In the genomic region with DNA sequence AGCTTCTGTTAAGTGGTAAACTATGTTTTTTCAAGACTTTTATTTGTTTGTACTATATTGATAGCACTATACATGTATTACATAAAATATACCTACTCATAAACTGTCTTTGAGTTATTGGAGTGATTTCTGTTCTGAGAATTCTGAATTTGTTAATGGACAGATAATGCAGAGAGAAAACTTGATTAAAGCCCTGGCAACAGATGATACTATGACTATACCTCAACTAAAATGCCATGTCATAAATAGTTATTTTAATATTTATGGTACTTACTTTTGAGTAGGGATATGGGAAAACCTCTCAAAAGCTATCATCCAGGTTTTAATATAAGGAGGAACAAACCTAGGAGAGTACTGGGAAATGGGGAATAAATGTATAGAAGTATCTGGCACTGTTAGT, we compare ENCODE assay signal across 26 cellular contexts.
"Had no signal": no experiment of that assay in that cellular context is flagged by ENCODE, and none has a peak within 500 bp of the region (broad histone marks: within the 10 kb centered on the region; RNA-seq: fewer than 3 reads in every experiment).

No MANE protein-coding gene starts in this region.

- H3K27ac ChIP-seq: ascending aorta, cardiac muscle cell, VCaP had no signal

- H3K27me3 ChIP-seq: ascending aorta, cardiac muscle cell had no signal

- H3K4me3 ChIP-seq: ascending aorta, cardiac muscle cell had no signal

- DNase-seq: activated B cell treated with CpG ODN at 0.5 μM for 24 hours; activated CD4-positive, alpha-beta memory T cell treated with anti-CD3 and anti-CD28 coated beads, Interleukin-2, amount 10 ng/mL, durations not matched to agents 7 days and 5 days; activated CD4-positive, alpha-beta T cell treated with anti-CD3 and anti-CD28 coated beads for 4 hours; activated CD4-positive, alpha-beta T cell treated with anti-CD3 and anti-CD28 coated beads, Interleukin-2, amount 10 ng/mL, durations not matched to agents 7 days and 5 days; activated CD4-positive, alpha-beta T cell treated with anti-CD3 and anti-CD28 coated beads, Interleukin-2, amount 50 U/mL, for 48 hours; activated CD4-positive, CD25-positive, alpha-beta regulatory T cell treated with anti-CD3 and anti-CD28 coated beads, Interleukin-2, amount 50 U/mL, for 72 hours; activated CD8-positive, alpha-beta memory T cell treated with anti-CD3 and anti-CD28 coated beads for 24 hours; activated CD8-positive, alpha-beta memory T cell treated with anti-CD3 and anti-CD28 coated beads, Interleukin-2, amount 10 ng/mL, durations not matched to agents 7 days and 5 days; activated CD8-positive, alpha-beta memory T cell treated with anti-CD3 and anti-CD28 coated beads, Interleukin-2, amount 50 U/mL, for 48 hours; activated CD8-positive, alpha-beta T cell treated with anti-CD3 and anti-CD28 coated beads, Interleukin-2, amount 10 ng/mL, durations not matched to agents 7 days and 5 days; activated effector memory CD4-positive, alpha-beta T cell treated with Interleukin-2 at 50 U/mL for 16 hours; activated gamma-delta T cell; activated naive CD4-positive, alpha-beta T cell treated with anti-CD3 and anti-CD28 coated beads, Interleukin-2, amount 10 ng/mL, durations not matched to agents 7 days and 5 days; activated naive CD4-positive, alpha-beta T cell treated with Interleukin-2 at 50 U/mL for 16 hours; activated naive CD8-positive, alpha-beta T cell treated with anti-CD3 and anti-CD28 coated beads, Interleukin-2, amount 10 ng/mL, durations not matched to agents 7 days and 5 days; activated naive CD8-positive, alpha-beta T cell treated with anti-CD3 and anti-CD28 coated beads, Interleukin-2, amount 50 U/mL, for 24 hours; activated T-cell treated with anti-CD3 and anti-CD28 coated beads, Interleukin-2, amount 50 U/mL, for 24 hours; activated T-cell treated with anti-CD3 and anti-CD28 coated beads, Interleukin-2, amount 50 U/mL, for 48 hours; amygdala; anterior cingulate cortex; cerebellar nuclear complex; T-helper 2 cell; T-helper 9 cell had no signal

- H3K9me3 ChIP-seq: ascending aorta had no signal

- H3K36me3 ChIP-seq: ascending aorta, cardiac muscle cell had no signal

- ATAC-seq: activated CD8-positive, alpha-beta memory T cell treated with anti-CD3 and anti-CD28 coated beads, Interleukin-2, amount 10 ng/mL, durations not matched to agents 7 days and 5 days; activated CD8-positive, alpha-beta T cell treated with anti-CD3 and anti-CD28 coated beads, Interleukin-2, amount 10 ng/mL, durations not matched to agents 7 days and 5 days; activated naive CD8-positive, alpha-beta T cell treated with anti-CD3 and anti-CD28 coated beads, Interleukin-2, amount 50 U/mL, for 24 hours had no signal

- H3K4me1 ChIP-seq: ascending aorta had no signal
